In genomic region chr18:62757399-62758010, GRCh38 we compare ENCODE assay signal across 24 cellular contexts. TPM values are rescaled to one million over a fixed set of nuclear protein-coding genes. Genes with fewer than 3 reads are reported as not detected.
DNase-seq lines count a peak whose midpoint lies in the region; ATAC-seq, FAIRE-seq and TF ChIP-seq lines count a peak whose summit lies in the region.
"Had no signal": no experiment of that assay in that cellular context is flagged by ENCODE, and none has a peak within 500 bp of the region (broad histone marks: within the 10 kb centered on the region; RNA-seq: fewer than 3 reads in every experiment).

No MANE protein-coding gene starts in this region.

- H3K27ac ChIP-seq in right lobe of liver (peak overlapping the region in 1 of 3 donors; percentile 29), HepG2 (ENCODE audit: extremely low read length, insufficient read depth, low read length) (no peak overlapping the region)
- H3K27ac ChIP-seq: neutrophil, SJSA1, WERI-Rb-1 had no signal

- intact Hi-C loops in right lobe of liver (cut with DNase I), result no loop called here
- intact Hi-C loops in HepG2 (cut with micrococcal nuclease; ENCODE audit: unreplicated experiment), result loop anchor here (5.0 kb wide), 1 partner anchor 35 kb away; no protein-coding TSS in a partner anchor
- intact Hi-C loops in mucosa of descending colon (cut with DNase I, micrococcal nuclease), result no loop called here

- TF ChIP-seq POLR2A in right lobe of liver (IDR thresholded peaks at IDR 0.05) (no peak), HepG2 (IDR thresholded peaks at IDR 0.05; ENCODE audit: insufficient read depth in 1 of 2, low read depth in 2 of 2, low read length in 2 of 2) (no peak)

- no peaks in the 10 kb centered on the region for H3K36me3 ChIP-seq in right lobe of liver
- 0 out of 5 replicates have a peak, but pooled peaks cover 0 to 3% of the 10 kb centered on the region in 2 experiments for H3K36me3 ChIP-seq in HepG2 (replicated peaks in 1 of 2; ENCODE audit: control insufficient read depth in 1 of 2, insufficient read depth in 2 of 2, low read length in 2 of 2)
- H3K36me3 ChIP-seq in mucosa of descending colon (ENCODE audit: low read depth), result no peaks in the 10 kb centered on the region
- H3K36me3 ChIP-seq: neutrophil, SJSA1, WERI-Rb-1 had no signal

- no peak overlapping the region for H3K4me2 ChIP-seq in HepG2 (ENCODE audit: low read depth, low read length)

- H3K4me1 ChIP-seq in right lobe of liver (peaks cover 0 to 14% (median 2%) of the 10 kb centered on the region in 4 donors), HepG2 (ENCODE audit: insufficient read depth, low read length) (peaks cover 48% of the 10 kb centered on the region), mucosa of descending colon (ENCODE audit: low read depth) (peaks cover 13% of the 10 kb centered on the region)

- CTCF ChIA-PET in HepG2 (lab: Yijun Ruan, JAX; ENCODE audit: low intra/inter-chr PET ratio, low total read pairs), result no interaction called here

- no peak for TF ChIP-seq CTCF in right lobe of liver (IDR thresholded peaks at IDR 0.05)
- TF ChIP-seq CTCF in HepG2 (CRISPR knock-in tag; IDR thresholded peaks at IDR 0.05), result no peak
- no peak for TF ChIP-seq CTCF in epithelial cell of esophagus (IDR thresholded peaks at IDR 0.05; ENCODE audit: insufficient read depth, low read depth, low read length, missing control alignments)
- TF ChIP-seq CTCF in mucosa of descending colon (IDR thresholded peaks at IDR 0.05), result no peak

- H3K4me3 ChIP-seq in right lobe of liver (no peak overlapping the region), HepG2 (replicated peaks in 1 of 3; ENCODE audit: insufficient read depth in 1 of 3, low read depth in 2 of 3, low read length in 3 of 3) (no peak overlapping the region), epithelial cell of esophagus (ENCODE audit: low read length) (no peak overlapping the region), mucosa of descending colon (no peak overlapping the region)
- H3K4me3 ChIP-seq: SJSA1 had no signal

- DNase-seq in right lobe of liver, result no peak
- DNase-seq in HepG2 (ENCODE audit: low spot score), result no peak
- DNase-seq in epithelial cell of esophagus (ENCODE audit: low read depth), result peak; percentile 42
- no peak for DNase-seq in mucosa of descending colon
- no peak for DNase-seq in SHP77 (lab: John Stamatoyannopoulos, UW)
- DNase-seq in DMS79 treated with DMSO at 0.1 percent for 48 hours (lab: John Stamatoyannopoulos, UW), result no peak
- DNase-seq in SIG-M5 treated with dmso at 0.1 percent for 504 hours (lab: John Stamatoyannopoulos, UW; ENCODE audit: unreplicated experiment), result no peak
- DNase-seq: activated CD4-positive, alpha-beta T cell treated with anti-CD3 and anti-CD28 coated beads, Interleukin-2, amount 50 U/mL, for 1 hour; DMS79; effector memory CD8-positive, alpha-beta T cell; Kasumi-1; NCI-H1048; NCI-H1930; stimulated activated CD4-positive, alpha-beta T cell treated with anti-CD3 and anti-CD28 coated beads, Interleukin-4, amount 100 ng/mL, for 1 hour; stimulated activated naive CD4-positive, alpha-beta T cell treated with Interleukin-2 at 50 U/mL for 16 hours; T-helper 2 cell; WERI-Rb-1 had no signal

- H3K27me3 ChIP-seq in right lobe of liver, result no peaks in the 10 kb centered on the region
- H3K27me3 ChIP-seq in HepG2 (ENCODE audit: control insufficient read depth in 1 of 2, insufficient read depth in 2 of 2, low read length in 2 of 2), result no peaks in the 10 kb centered on the region
- H3K27me3 ChIP-seq: neutrophil, SJSA1 had no signal

- 39% methylated on average over 6 of the region's 6 CpGs for WGBS in right lobe of liver (ENCODE audit: insufficient coverage, low coverage, low lambda C conversion rate, missing lambda C conversion rate)
- 82% methylated on average over 6 of the region's 6 CpGs for WGBS in HepG2 (ENCODE audit: low lambda C conversion rate)

- ATAC-seq in right lobe of liver (peak in 3 of 4 donors; percentile 27 to 45 (median 45)), HepG2 (no peak), mucosa of descending colon (peak; percentile 60), esophagus mucosa (no peak)
- ATAC-seq: effector memory CD8-positive, alpha-beta T cell had no signal

- peaks cover 9% of the 10 kb centered on the region for H4K20me1 ChIP-seq in HepG2 (ENCODE audit: insufficient read depth, low read length)

- TF ChIP-seq RAD21 in HepG2 (CRISPR knock-in tag; IDR thresholded peaks at IDR 0.05), result no peak

- no peak overlapping the region for H3K9ac ChIP-seq in HepG2 (ENCODE audit: insufficient read depth, low read depth, low read length)

- in situ Hi-C loops in HepG2 (cut with HindIII; ENCODE audit: extremely low pct_ligation_motif_present, low pct_unique_long_range_greater_than_20kb), result no loop called here

- TF ChIP-seq EP300 in HepG2 (IDR thresholded peaks at IDR 0.05; ENCODE audit: low read depth in 2 of 2, low read length in 2 of 2) (no peak), HepG2 (CRISPR knock-in tag; IDR thresholded peaks at IDR 0.05; ENCODE audit: borderline replicate concordance) (no peak)

- H3K79me2 ChIP-seq in HepG2 (ENCODE audit: insufficient read depth, low read length), result peaks cover 93% of the 10 kb centered on the region

- H3K9me3 ChIP-seq in right lobe of liver (no peaks in the 10 kb centered on the region), HepG2 (ENCODE audit: low read length) (no peaks in the 10 kb centered on the region), mucosa of descending colon (no peaks in the 10 kb centered on the region)
- H3K9me3 ChIP-seq: neutrophil, SJSA1 had no signal

- FAIRE-seq in HepG2 (lab: Jason Lieb, UNC), result no peak
- FAIRE-seq: A204.1, astrocyte, GM12892, HTR-8/SVneo had no signal

- POLR2A ChIA-PET in HepG2 (lab: Yijun Ruan, JAX), result no interaction called here

- no TSS peak for BruUV-seq in HepG2 (replicated peaks; lab: Mats Ljungman, UMichigan)

- H2AFZ ChIP-seq in HepG2 (ENCODE audit: low read length), result no peak overlapping the region

TF ChIP-seq in HepG2, 621 proteins besides CTCF, POLR2A, EP300 and RAD21:
- TF ChIP-seq ERF (CRISPR knock-in tag; IDR thresholded peaks at IDR 0.05), result no peak

RNA-seq across cellular contexts. Expression of gene PHLPP1, which starts 42.2 kb away (rescaled TPM):
- 10 to 100 TPM in 5 of 6 experiments, 1 to 10 TPM in 1; 8.6 to 19.3 (median 17.0) TPM for total RNA-seq in right lobe of liver
- total RNA-seq in HepG2 (2016; rRNA removed; fragmentation: Illumina TruSeq; extraction: Trizol), result 18.5 and 19.8 TPM in 2 replicates
- 8.5 and 10.8 TPM in 2 replicates for total RNA-seq in HepG2 (2016; cell fraction: cytosol; rRNA removed; fragmentation: Illumina TruSeq; extraction: Trizol; ENCODE audit: low read depth)
- total RNA-seq in HepG2 (2016; cell fraction: insoluble cytoplasmic fraction; rRNA removed; fragmentation: Illumina TruSeq; extraction: Trizol), result 16.7 and 17.3 TPM in 2 replicates
- total RNA-seq in HepG2 (2016; cell fraction: membrane; rRNA removed; fragmentation: Illumina TruSeq; extraction: Trizol), result 8.5 and 10.8 TPM in 2 replicates
- 29.4 and 39.2 TPM in 2 replicates for total RNA-seq in HepG2 (2016; cell fraction: nucleus; rRNA removed; fragmentation: Illumina TruSeq; extraction: Trizol)
- 9.2 and 9.8 TPM in 2 replicates for polyA plus RNA-seq in HepG2 (2011; rRNA removed)
- 7.0 and 7.7 TPM in 2 replicates for polyA plus RNA-seq in HepG2 (2011; cell fraction: cytosol; rRNA removed)
- 11.5 and 13.7 TPM in 2 replicates for polyA plus RNA-seq in HepG2 (2011; cell fraction: nucleus; rRNA removed)
- 9.2 and 15.8 TPM in 2 replicates for polyA plus RNA-seq in HepG2 (2012)
- polyA plus RNA-seq in HepG2 (2016; cell fraction: cytosol; fragmentation: Illumina TruSeq; extraction: Trizol; ENCODE audit: low read depth), result 0.60 and 0.61 TPM in 2 replicates
- polyA plus RNA-seq in HepG2 (2016; cell fraction: insoluble cytoplasmic fraction; fragmentation: Illumina TruSeq; extraction: Trizol; ENCODE audit: low read depth), result 13.0 and 17.3 TPM in 2 replicates
- 2.3 and 2.5 TPM in 2 replicates for polyA plus RNA-seq in HepG2 (2016; cell fraction: membrane; fragmentation: Illumina TruSeq; extraction: Trizol; ENCODE audit: low read depth)
- 17.6 and 19.5 TPM in 2 replicates for polyA plus RNA-seq in HepG2 (2016; cell fraction: nucleus; fragmentation: Illumina TruSeq; extraction: Trizol; ENCODE audit: insufficient read depth, low read depth)
- polyA minus RNA-seq in HepG2 (2011; rRNA and poly(A)+ RNA removed; ENCODE audit: low replicate concordance), result 17.9 and 28.2 TPM in 2 replicates
- 24.3 and 29.5 TPM in 2 replicates for polyA minus RNA-seq in HepG2 (2011; cell fraction: cytosol; rRNA and poly(A)+ RNA removed)
- polyA minus RNA-seq in HepG2 (2011; cell fraction: nucleus; rRNA and poly(A)+ RNA removed), result 61.7 and 84.3 TPM in 2 replicates
- 10 to 100 TPM; 17.9 to 28.9 (median 19.7) TPM for total RNA-seq in mucosa of descending colon
- total RNA-seq in esophagus mucosa, result 17.7 TPM

Comparison
In these comparisons a context has a peak if more than half of its experiments do, and no peak if none do; other contexts are left out.
1. ATAC-seq: peak in right lobe of liver (3 of 4) and mucosa of descending colon (single experiment); none in HepG2 (single experiment) and esophagus mucosa (single experiment).